ENCODE assay signal across 26 cellular contexts in the genomic region with DNA sequence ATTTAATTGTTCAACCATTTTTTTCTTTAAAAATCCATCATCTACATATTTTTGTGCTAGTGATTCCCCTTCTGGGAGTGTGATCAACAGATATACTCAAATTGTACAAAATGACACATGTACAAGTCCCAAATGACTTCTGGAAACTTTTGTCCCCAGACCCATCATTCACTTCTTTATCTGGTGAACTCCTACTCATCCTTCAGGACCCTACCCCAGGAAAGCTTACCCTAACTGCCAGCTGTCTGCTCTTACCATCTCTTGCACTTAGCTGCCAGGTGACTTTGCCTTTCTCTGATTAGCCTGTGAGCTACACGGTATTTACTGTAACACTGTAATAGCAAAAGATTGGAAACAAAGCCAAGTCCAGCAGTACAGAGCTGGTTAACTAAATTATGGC. TPM values are rescaled to one million over a fixed set of nuclear protein-coding genes. Genes with fewer than 3 reads are reported as not detected.
"Had no signal": no experiment of that assay in that cellular context is flagged by ENCODE, and none has a peak within 500 bp of the region (broad histone marks: within the 10 kb centered on the region; RNA-seq: fewer than 3 reads in every experiment).

No MANE protein-coding gene starts in this region.

- H3K4me3 ChIP-seq: breast epithelium, MG63, Peyer's patch, SJSA1 had no signal

- ATAC-seq: activated CD8-positive, alpha-beta memory T cell treated with anti-CD3 and anti-CD28 coated beads, Interleukin-2, amount 10 ng/mL, durations not matched to agents 7 days and 5 days had no signal

- H3K36me3 Mint-ChIP-seq: activated CD8-positive, alpha-beta memory T cell treated with anti-CD3 and anti-CD28 coated beads, Interleukin-2, amount 10 ng/mL, durations not matched to agents 7 days and 5 days; activated naive CD4-positive, alpha-beta T cell treated with anti-CD3 and anti-CD28 coated beads, Interleukin-2, amount 10 ng/mL, durations not matched to agents 7 days and 5 days; activated naive CD8-positive, alpha-beta T cell treated with anti-CD3 and anti-CD28 coated beads for 36 hours had no signal

- H3K9me3 Mint-ChIP-seq: activated B cell treated with CpG ODN at 0.5 μM for 24 hours; activated CD4-positive, alpha-beta T cell treated with anti-CD3 and anti-CD28 coated beads, Interleukin-2, amount 10 ng/mL, durations not matched to agents 24 days and 14 days; activated naive CD4-positive, alpha-beta T cell treated with anti-CD3 and anti-CD28 coated beads, Interleukin-2, amount 10 ng/mL, durations not matched to agents 7 days and 5 days; activated naive CD8-positive, alpha-beta T cell treated with anti-CD3 and anti-CD28 coated beads for 36 hours; activated T-cell treated with anti-CD3 and anti-CD28 coated beads, Interleukin-2, amount 50 U/mL, for 24 hours had no signal

- H3K4me3 Mint-ChIP-seq: activated B cell treated with CpG ODN at 0.5 μM for 24 hours; activated CD4-positive, alpha-beta T cell treated with anti-CD3 and anti-CD28 coated beads, Interleukin-2, amount 10 ng/mL, durations not matched to agents 24 days and 14 days; activated CD8-positive, alpha-beta memory T cell treated with anti-CD3 and anti-CD28 coated beads, Interleukin-2, amount 10 ng/mL, durations not matched to agents 7 days and 5 days; activated naive CD4-positive, alpha-beta T cell treated with anti-CD3 and anti-CD28 coated beads, Interleukin-2, amount 10 ng/mL, durations not matched to agents 7 days and 5 days; activated naive CD8-positive, alpha-beta T cell treated with anti-CD3 and anti-CD28 coated beads for 36 hours; activated T-cell treated with anti-CD3 and anti-CD28 coated beads, Interleukin-2, amount 50 U/mL, for 24 hours had no signal

- H3K4me1 Mint-ChIP-seq: activated CD4-positive, alpha-beta T cell treated with anti-CD3 and anti-CD28 coated beads, Interleukin-2, amount 10 ng/mL, durations not matched to agents 24 days and 14 days; activated CD8-positive, alpha-beta memory T cell treated with anti-CD3 and anti-CD28 coated beads, Interleukin-2, amount 10 ng/mL, durations not matched to agents 7 days and 5 days; activated naive CD4-positive, alpha-beta T cell treated with anti-CD3 and anti-CD28 coated beads, Interleukin-2, amount 10 ng/mL, durations not matched to agents 7 days and 5 days; activated naive CD8-positive, alpha-beta T cell treated with anti-CD3 and anti-CD28 coated beads for 36 hours had no signal

- DNase-seq: activated B cell treated with CpG ODN at 0.5 μM for 24 hours; activated CD4-positive, alpha-beta T cell treated with anti-CD3 and anti-CD28 coated beads for 1 hour; activated CD4-positive, alpha-beta T cell treated with anti-CD3 and anti-CD28 coated beads, Interleukin-2, amount 10 ng/mL, durations not matched to agents 24 days and 14 days; activated CD4-positive, alpha-beta T cell treated with anti-CD3 and anti-CD28 coated beads, Interleukin-2, amount 50 U/mL, for 48 hours; activated CD8-positive, alpha-beta memory T cell treated with anti-CD3 and anti-CD28 coated beads, Interleukin-2, amount 10 ng/mL, durations not matched to agents 7 days and 5 days; activated gamma-delta T cell treated with Interleukin-2 at 50 U/mL for 16 hours; activated naive CD4-positive, alpha-beta T cell treated with anti-CD3 and anti-CD28 coated beads, Interleukin-2, amount 10 ng/mL, durations not matched to agents 7 days and 5 days; activated naive CD8-positive, alpha-beta T cell treated with anti-CD3 and anti-CD28 coated beads for 36 hours; activated T-cell treated with anti-CD3 and anti-CD28 coated beads, Interleukin-2, amount 50 U/mL, for 24 hours; MG63; MV-4-11; NCI-H1092 treated with DMSO at 0.1 percent for 48 hours; NCI-H1436; NCI-H1694 treated with DMSO at 0.1 percent for 48 hours; NCI-H2029 treated with DMSO at 0.1 percent for 48 hours; NCI-H510A treated with DMSO at 0.1 percent for 48 hours; NCI-H69; NK-92 treated with Interleukin-12 subunit alpha and Interleukin-12 subunit beta, amount 100 ng/mL, for 24 hours; OCI-M1; Peyer's patch; SHP77; T-helper 2 cell; T1000 had no signal

- H3K4me1 ChIP-seq: breast epithelium had no signal

- H3K36me3 ChIP-seq: breast epithelium, MG63, Peyer's patch, SJSA1 had no signal

- H3K27ac Mint-ChIP-seq: activated B cell treated with CpG ODN at 0.5 μM for 24 hours; activated CD4-positive, alpha-beta T cell treated with anti-CD3 and anti-CD28 coated beads, Interleukin-2, amount 10 ng/mL, durations not matched to agents 24 days and 14 days; activated CD8-positive, alpha-beta memory T cell treated with anti-CD3 and anti-CD28 coated beads, Interleukin-2, amount 10 ng/mL, durations not matched to agents 7 days and 5 days; activated naive CD4-positive, alpha-beta T cell treated with anti-CD3 and anti-CD28 coated beads, Interleukin-2, amount 10 ng/mL, durations not matched to agents 7 days and 5 days; activated naive CD8-positive, alpha-beta T cell treated with anti-CD3 and anti-CD28 coated beads for 36 hours; activated T-cell treated with anti-CD3 and anti-CD28 coated beads, Interleukin-2, amount 50 U/mL, for 24 hours had no signal

- H3K27ac ChIP-seq: breast epithelium, Peyer's patch, RWPE1, SJSA1 had no signal

- H3K9me3 ChIP-seq: breast epithelium, Peyer's patch, SJSA1 had no signal

- H3K27me3 ChIP-seq: breast epithelium, MG63, Peyer's patch, SJSA1 had no signal

RNA-seq across cellular contexts. Expression of gene JPH2, which starts 55.3 kb away (rescaled TPM):
- total RNA-seq: activated B cell treated with CpG ODN at 0.5 μM for 24 hours; activated CD8-positive, alpha-beta memory T cell treated with anti-CD3 and anti-CD28 coated beads, Interleukin-2, amount 10 ng/mL, durations not matched to agents 7 days and 5 days had no signal
